In the genomic region with DNA sequence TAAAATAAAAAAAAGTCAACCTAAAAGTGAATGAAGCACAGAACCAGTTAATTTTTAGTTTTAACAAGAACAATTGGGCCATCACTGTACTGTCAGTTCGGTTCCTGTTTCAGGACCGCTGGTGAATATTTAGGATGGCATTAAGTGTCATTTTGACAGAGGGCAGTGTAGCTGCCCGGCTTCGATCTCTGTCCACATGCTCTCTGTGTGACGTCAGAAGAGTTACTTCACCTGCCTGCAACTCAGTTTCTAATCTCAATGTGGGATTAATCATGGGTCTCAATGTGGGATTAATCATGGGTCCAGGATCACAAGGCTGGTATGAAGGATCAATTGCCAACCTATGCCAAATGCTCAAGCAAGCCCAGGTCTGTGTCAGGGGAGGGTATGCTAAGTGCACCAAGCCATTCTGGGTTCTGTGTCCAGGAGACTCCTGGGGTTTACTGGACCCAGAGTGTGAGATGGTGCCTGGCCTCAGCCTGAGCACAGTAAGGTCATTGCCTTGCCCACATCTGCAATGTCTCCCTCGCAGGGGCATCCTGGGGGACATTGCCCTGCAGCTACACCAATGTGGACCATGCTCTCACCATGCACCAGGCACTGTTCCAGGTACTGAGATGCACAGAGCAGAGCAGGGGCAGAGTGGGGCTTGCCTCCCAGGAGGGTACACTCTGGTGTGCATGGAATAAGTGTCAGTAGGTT, we compare ENCODE assay signal across 1 cellular context.
A peak's percentile ranks its signal among the peaks of the same experiment; 100 is the strongest.
TF ChIP-seq lines count a peak whose summit lies in the region.

No MANE protein-coding gene starts in this region.

TF ChIP-seq in HepG2, 621 proteins besides CTCF, POLR2A, EP300 and RAD21:
- TF ChIP-seq MLLT10 (CRISPR knock-in tag; IDR thresholded peaks at IDR 0.05) = no peak
- peak; percentile 91 for TF ChIP-seq CREB1 (IDR thresholded peaks at IDR 0.05)
- no peak for TF ChIP-seq CREB1 (CRISPR knock-in tag; IDR thresholded peaks at IDR 0.05)
- TF ChIP-seq MEIS1 (CRISPR knock-in tag; IDR thresholded peaks at IDR 0.05; ENCODE audit: borderline replicate concordance) = no peak
- TF ChIP-seq MXD4 (CRISPR knock-in tag; IDR thresholded peaks at IDR 0.05) = no peak
- TF ChIP-seq ZFP62 (CRISPR knock-in tag; IDR thresholded peaks at IDR 0.05) = no peak
- TF ChIP-seq FOXC1 (CRISPR knock-in tag; IDR thresholded peaks at IDR 0.05; ENCODE audit: borderline replicate concordance) = no peak
